14 cellular contexts compared by ENCODE assay signal in genomic region chr22:41178425-41178975, GRCh38. TPM values are rescaled to one million over a fixed set of nuclear protein-coding genes. Genes with fewer than 3 reads are reported as not detected.
DNase-seq lines count a peak whose midpoint lies in the region; ATAC-seq, FAIRE-seq and TF ChIP-seq lines count a peak whose summit lies in the region.
"Had no signal": no experiment of that assay in that cellular context is flagged by ENCODE, and none has a peak within 500 bp of the region (broad histone marks: within the 10 kb centered on the region; RNA-seq: fewer than 3 reads in every experiment).

No MANE protein-coding gene starts in this region.

- H2AFZ ChIP-seq in endothelial cell of umbilical vein (ENCODE audit: low read depth, low read length) (no peak overlapping the region), PC-3 (ENCODE audit: low read length) (no peak overlapping the region)

- H3K27ac Mint-ChIP-seq in T-cell: peak overlapping the region; percentile 50 to 69
- H3K27ac Mint-ChIP-seq: activated CD4-positive, alpha-beta memory T cell treated with anti-CD3 and anti-CD28 coated beads, Interleukin-2, amount 10 ng/mL, durations not matched to agents 7 days and 5 days had no signal

- no peak overlapping the region for H3K4me3 Mint-ChIP-seq in T-cell
- H3K4me3 Mint-ChIP-seq: activated CD4-positive, alpha-beta memory T cell treated with anti-CD3 and anti-CD28 coated beads, Interleukin-2, amount 10 ng/mL, durations not matched to agents 7 days and 5 days; CD4-positive, alpha-beta memory T cell had no signal

- peaks cover 12 to 80% (median 44%) of the 10 kb centered on the region in 11 experiments; a peak in 20 of 22 replicates for H4K20me1 ChIP-seq in BLaER1 treated with 17β-estradiol and CSF1 and Interleukin-3, amounts not matched to agents 10 nM and 100 nM
- H4K20me1 ChIP-seq in endothelial cell of umbilical vein (replicated peaks; ENCODE audit: control insufficient read depth, extremely low read depth, insufficient read depth, low read length) (no peaks in the 10 kb centered on the region), PC-3 (ENCODE audit: low read length) (no peaks in the 10 kb centered on the region)

- peak overlapping the region in 2 of 11 experiments; percentile 7 to 26; a peak in 2 of 22 replicates for H3K9ac ChIP-seq in BLaER1 treated with 17β-estradiol and CSF1 and Interleukin-3, amounts not matched to agents 10 nM and 100 nM
- no peak overlapping the region for H3K9ac ChIP-seq in endothelial cell of umbilical vein (replicated peaks; ENCODE audit: extremely low read depth, insufficient read depth, low read length)
- H3K9ac ChIP-seq in PC-3 (ENCODE audit: low read length): no peak overlapping the region

- 87 to 91% methylated on average over 8 of the region's 8 CpGs for whole genome bisulfite sequencing in pancreas, 2 donors

- no peak for ATAC-seq in T-cell (replicated peaks in 1 of 4)
- ATAC-seq in pancreas: peak in 3 of 4 donors; percentile 4 to 22 (median 7)
- no peak for ATAC-seq in GM21526 (IDR thresholded peaks at IDR 0.05; ENCODE audit: low FRiP score, unreplicated experiment)
- ATAC-seq in PC-3: no peak

- BruUV-seq in endothelial cell of umbilical vein (replicated peaks; lab: Mats Ljungman, UMichigan) (TSS peak; percentile 15), A673 (replicated peaks; lab: Mats Ljungman, UMichigan) (no TSS peak), PC-3 (replicated peaks; lab: Mats Ljungman, UMichigan) (no TSS peak)

- H3K9me3 ChIP-seq in BLaER1 treated with 17β-estradiol and CSF1 and Interleukin-3, amounts not matched to agents 10 nM and 100 nM (replicated peaks in 1 of 11): no peaks in the 10 kb centered on the region
- H3K9me3 ChIP-seq in endothelial cell of umbilical vein (replicated peaks; ENCODE audit: control insufficient read depth, insufficient read depth, low read length) (no peaks in the 10 kb centered on the region), pancreas (no peaks in the 10 kb centered on the region), A673 (ENCODE audit: low read depth, low read length, poor library complexity, severe bottlenecking) (no peaks in the 10 kb centered on the region), PC-3 (ENCODE audit: low read length) (no peaks in the 10 kb centered on the region)
- H3K9me3 ChIP-seq: gastrocnemius medialis had no signal

- peaks cover 32% of the 10 kb centered on the region for H3K36me3 Mint-ChIP-seq in T-cell

- no peaks in the 10 kb centered on the region for H3F3A ChIP-seq in PC-3 (ENCODE audit: low read length, unreplicated experiment)

- DNase-seq in T-cell (no peak), endothelial cell of umbilical vein (ENCODE audit: low read depth, low spot score) (no peak), pancreas (peak in 1 of 6 donors; percentile 45), A673 (ENCODE audit: low spot score) (no peak), PC-3 (no peak)
- DNase-seq in activated CD4-positive, alpha-beta T cell treated with anti-CD3 and anti-CD28 coated beads for 48 hours: no peak
- DNase-seq: activated CD4-positive, alpha-beta memory T cell treated with anti-CD3 and anti-CD28 coated beads, Interleukin-2, amount 10 ng/mL, durations not matched to agents 7 days and 5 days; CD4-positive, alpha-beta memory T cell; NCI-H226; T-helper 1 cell had no signal

- H3K36me3 ChIP-seq in BLaER1 treated with 17β-estradiol and CSF1 and Interleukin-3, amounts not matched to agents 10 nM and 100 nM: peaks cover 65 to 88% (median 77%) of the 10 kb centered on the region in 11 experiments
- peaks cover 5 to 31% of the 10 kb centered on the region in 2 experiments for H3K36me3 ChIP-seq in endothelial cell of umbilical vein (ENCODE audit: control insufficient read depth in 2 of 2, extremely low read depth in 1 of 2, insufficient read depth in 2 of 2, low read length in 2 of 2)
- H3K36me3 ChIP-seq in pancreas: peaks cover 13 to 58% (median 42%) of the 10 kb centered on the region in 3 donors
- H3K36me3 ChIP-seq in A673 (ENCODE audit: insufficient read depth, low read length, poor library complexity, severe bottlenecking): peaks cover 70% of the 10 kb centered on the region
- H3K36me3 ChIP-seq in PC-3 (ENCODE audit: low read depth, low read length): peaks cover 16% of the 10 kb centered on the region; the same call in 1 of the 2 replicates

- TF ChIP-seq CTCF in endothelial cell of umbilical vein (IDR thresholded peaks at IDR 0.05; ENCODE audit: extremely low read depth in 1 of 2, insufficient read depth in 1 of 2, low read depth in 1 of 2, low read length in 2 of 2): no peak
- TF ChIP-seq CTCF in pancreas (IDR thresholded peaks at IDR 0.05): no peak
- no peak for TF ChIP-seq CTCF in A673 (conservative IDR thresholded peaks at IDR 0.05; ENCODE audit: low read depth, low read length)
- no peak for TF ChIP-seq CTCF in PC-3 (conservative IDR thresholded peaks at IDR 0.05; ENCODE audit: low read depth, low read length)

- no peaks in the 10 kb centered on the region for H3K9me1 ChIP-seq in endothelial cell of umbilical vein (replicated peaks; ENCODE audit: control insufficient read depth, extremely low read depth, insufficient read depth, low read length)

- H3K4me1 ChIP-seq in BLaER1 treated with 17β-estradiol and CSF1 and Interleukin-3, amounts not matched to agents 10 nM and 100 nM: peaks cover 0 to 58% (median 44%) of the 10 kb centered on the region in 10 experiments; a peak in 17 of 20 replicates
- peaks cover 29% of the 10 kb centered on the region for H3K4me1 ChIP-seq in endothelial cell of umbilical vein (ENCODE audit: control insufficient read depth, extremely low read depth, insufficient read depth, low read length)
- H3K4me1 ChIP-seq in pancreas: no peaks in the 10 kb centered on the region
- H3K4me1 ChIP-seq in A673 (ENCODE audit: insufficient read depth, low read length, poor library complexity, severe bottlenecking): no peaks in the 10 kb centered on the region
- peaks cover 11% of the 10 kb centered on the region for H3K4me1 ChIP-seq in PC-3 (ENCODE audit: insufficient read depth, low read length)

- no peaks in the 10 kb centered on the region for H3K9me2 ChIP-seq in PC-3 (replicated peaks; ENCODE audit: low read length)

- POLR2A ChIA-PET in T-cell (lab: Charles Lee) (no interaction called here), endothelial cell of umbilical vein (lab: Charles Lee) (no interaction called here), A673 (lab: Charles Lee; ENCODE audit: low non-redundant PET) (no interaction called here), PC-3 (lab: Charles Lee; ENCODE audit: unreplicated experiment) (no interaction called here)

- peak overlapping the region in 7 of 11 experiments; percentile 30 to 52 (median 39); a peak in 14 of 22 replicates for H3K4me2 ChIP-seq in BLaER1 treated with 17β-estradiol and CSF1 and Interleukin-3, amounts not matched to agents 10 nM and 100 nM
- no peak overlapping the region for H3K4me2 ChIP-seq in endothelial cell of umbilical vein (ENCODE audit: insufficient read depth, low read length)
- H3K4me2 ChIP-seq in PC-3 (ENCODE audit: low read length): no peak overlapping the region

- intact Hi-C loops in endothelial cell of umbilical vein (cut with micrococcal nuclease): no loop called here
- intact Hi-C loops in pancreas (cut with DNase I): no loop called here
- intact Hi-C loops in A673 (cut with micrococcal nuclease; ENCODE audit: unreplicated experiment): no loop called here
- intact Hi-C loops in PC-3 (cut with micrococcal nuclease): no loop called here

- peaks cover 12 to 15% (median 13%) of the 10 kb centered on the region in 3 donors for H3K4me1 Mint-ChIP-seq in T-cell

- H3K27ac ChIP-seq in BLaER1 treated with 17β-estradiol and CSF1 and Interleukin-3, amounts not matched to agents 10 nM and 100 nM: no peak overlapping the region; a peak in 2 of 22 replicates
- no peak overlapping the region for H3K27ac ChIP-seq in endothelial cell of umbilical vein (ENCODE audit: insufficient read depth, low read depth, low read length)
- H3K27ac ChIP-seq in pancreas: no peak overlapping the region
- no peak overlapping the region for H3K27ac ChIP-seq in A673 (ENCODE audit: low read depth, low read length, poor library complexity, severe bottlenecking)
- H3K27ac ChIP-seq in PC-3 (ENCODE audit: low read length): no peak overlapping the region
- H3K27ac ChIP-seq: neutrophil had no signal

- TF ChIP-seq POLR2A in endothelial cell of umbilical vein (IDR thresholded peaks at IDR 0.05; ENCODE audit: low read depth, low read length): no peak

- H3K79me2 ChIP-seq in endothelial cell of umbilical vein (ENCODE audit: control insufficient read depth, insufficient read depth, low read length): no peaks in the 10 kb centered on the region
- no peaks in the 10 kb centered on the region for H3K79me2 ChIP-seq in PC-3 (ENCODE audit: low read length)

- CTCF ChIA-PET in T-cell (lab: Charles Lee) (no interaction called here), endothelial cell of umbilical vein (lab: Charles Lee) (no interaction called here), A673 (lab: Charles Lee) (no interaction called here), PC-3 (lab: Charles Lee) (no interaction called here)

- dilution Hi-C loops in endothelial cell of umbilical vein (cut with MboI; ENCODE audit: extremely low pct_ligation_motif_present, low sequenced_read_pairs): no loop called here

- no peaks in the 10 kb centered on the region for H3K27me3 Mint-ChIP-seq in T-cell
- H3K27me3 Mint-ChIP-seq: activated CD4-positive, alpha-beta memory T cell treated with anti-CD3 and anti-CD28 coated beads, Interleukin-2, amount 10 ng/mL, durations not matched to agents 7 days and 5 days; CD4-positive, alpha-beta memory T cell had no signal

- no peaks in the 10 kb centered on the region for H3K9me3 Mint-ChIP-seq in T-cell
- H3K9me3 Mint-ChIP-seq: activated CD4-positive, alpha-beta memory T cell treated with anti-CD3 and anti-CD28 coated beads, Interleukin-2, amount 10 ng/mL, durations not matched to agents 7 days and 5 days; CD4-positive, alpha-beta memory T cell had no signal

- H3K27me3 ChIP-seq in BLaER1 treated with 17β-estradiol and CSF1 and Interleukin-3, amounts not matched to agents 10 nM and 100 nM: no peaks in the 10 kb centered on the region
- H3K27me3 ChIP-seq in endothelial cell of umbilical vein (ENCODE audit: control insufficient read depth in 2 of 2, insufficient read depth in 2 of 2, low read length in 2 of 2) (no peaks in the 10 kb centered on the region), pancreas (no peaks in the 10 kb centered on the region), A673 (replicated peaks; ENCODE audit: insufficient read depth, low read depth, low read length, poor library complexity) (no peaks in the 10 kb centered on the region), PC-3 (ENCODE audit: low read length) (no peaks in the 10 kb centered on the region)
- H3K27me3 ChIP-seq: gastrocnemius medialis, neutrophil had no signal

- FAIRE-seq in endothelial cell of umbilical vein (lab: Jason Lieb, UNC) (no peak), pancreas (lab: Jason Lieb, UNC) (no peak)

- H3K4me3 ChIP-seq in BLaER1 treated with 17β-estradiol and CSF1 and Interleukin-3, amounts not matched to agents 10 nM and 100 nM: no peak overlapping the region
- no peak overlapping the region for H3K4me3 ChIP-seq in endothelial cell of umbilical vein (replicated peaks in 1 of 3; ENCODE audit: insufficient read depth in 1 of 3, low read depth in 1 of 3, low read length in 3 of 3)
- no peak overlapping the region for H3K4me3 ChIP-seq in pancreas
- no peak overlapping the region for H3K4me3 ChIP-seq in A673 (ENCODE audit: low read depth, low read length, poor library complexity, severe bottlenecking)
- H3K4me3 ChIP-seq in PC-3 (ENCODE audit: low read length): no peak overlapping the region
- H3K4me3 ChIP-seq: gastrocnemius medialis had no signal

RNA-seq across cellular contexts. Expression of gene L3MBTL2, which starts 26.6 kb away (rescaled TPM):
- 10 to 100 TPM; 31.5 to 46.1 (median 42.1) TPM for total RNA-seq in T-cell
- 31.8 and 34.9 TPM in 2 replicates for total RNA-seq in endothelial cell of umbilical vein
- 28.2 and 29.5 TPM in 2 replicates for polyA plus RNA-seq in endothelial cell of umbilical vein
- 28.1 and 29.0 TPM in 2 replicates for polyA plus RNA-seq in endothelial cell of umbilical vein (2011; cell fraction: cytosol; rRNA removed)
- polyA plus RNA-seq in endothelial cell of umbilical vein (2011; cell fraction: nucleus; rRNA removed): 44.3 and 44.8 TPM in 2 replicates
- polyA plus RNA-seq in endothelial cell of umbilical vein (2012): 19.3 and 19.9 TPM in 2 replicates
- polyA minus RNA-seq in endothelial cell of umbilical vein: 34.6 and 35.9 TPM in 2 replicates
- 13.7 TPM for polyA minus RNA-seq in endothelial cell of umbilical vein (2011; cell fraction: cytosol; rRNA and poly(A)+ RNA removed)
- 16.3 and 17.2 TPM in 2 replicates for polyA minus RNA-seq in endothelial cell of umbilical vein (2011; cell fraction: nucleus; rRNA and poly(A)+ RNA removed)
- total RNA-seq in pancreas: 10 to 100 TPM in 2 of 6 donors, 1 to 10 TPM in 4; 7.9 to 13.2 (median 9.4) TPM
- 10 to 100 TPM; 11.9 to 15.9 TPM for polyA plus RNA-seq in pancreas
- total RNA-seq in A673 (2021): 31.9 and 32.0 TPM in 2 replicates
- total RNA-seq in PC-3 (2014; rRNA removed): 22.7 and 33.8 TPM in 2 replicates

Comparison
In these comparisons a context has a peak if more than half of its experiments do, and no peak if none do; other contexts are left out.
1. H3K4me2 ChIP-seq: peak in BLaER1 treated with 17β-estradiol and CSF1 and Interleukin-3, amounts not matched to agents 10 nM and 100 nM (7 of 11); none in endothelial cell of umbilical vein (single experiment) and PC-3 (single experiment).
2. ATAC-seq: peak in pancreas (3 of 4); none in T-cell (0 of 4), GM21526 (single experiment) and PC-3 (single experiment).